Comparison of ENCODE assay signal across 2 cellular contexts in the genomic region with DNA sequence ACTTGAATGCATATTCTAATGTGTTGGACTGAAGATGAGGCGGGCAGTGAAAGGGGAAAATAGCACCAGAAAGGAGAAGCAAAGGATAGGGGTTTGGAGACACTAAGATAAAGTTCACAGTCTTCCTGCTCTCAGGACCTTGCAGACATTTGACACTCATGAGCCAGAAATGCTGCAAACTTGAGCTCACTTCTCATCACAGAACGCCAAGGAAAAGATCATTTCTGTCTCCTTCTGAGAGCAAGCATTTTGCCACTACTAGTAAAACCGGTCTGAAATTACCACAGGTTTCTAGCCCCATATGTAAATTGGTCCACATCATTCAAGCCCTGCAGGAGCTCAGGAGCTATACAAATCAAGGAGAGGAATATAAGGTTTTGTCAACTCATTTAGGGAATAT.
TF ChIP-seq lines count a peak whose summit lies in the region.

No MANE protein-coding gene starts in this region.

TF ChIP-seq in GM23338, 12 proteins besides CTCF, POLR2A, EP300 and RAD21:
- no peak for TF ChIP-seq EZH2phosphoT487 (IDR thresholded peaks at IDR 0.05; ENCODE audit: unreplicated experiment)
- no peak for TF ChIP-seq NANOG (IDR thresholded peaks at IDR 0.05; ENCODE audit: borderline replicate concordance)
- TF ChIP-seq, protein P1, sequence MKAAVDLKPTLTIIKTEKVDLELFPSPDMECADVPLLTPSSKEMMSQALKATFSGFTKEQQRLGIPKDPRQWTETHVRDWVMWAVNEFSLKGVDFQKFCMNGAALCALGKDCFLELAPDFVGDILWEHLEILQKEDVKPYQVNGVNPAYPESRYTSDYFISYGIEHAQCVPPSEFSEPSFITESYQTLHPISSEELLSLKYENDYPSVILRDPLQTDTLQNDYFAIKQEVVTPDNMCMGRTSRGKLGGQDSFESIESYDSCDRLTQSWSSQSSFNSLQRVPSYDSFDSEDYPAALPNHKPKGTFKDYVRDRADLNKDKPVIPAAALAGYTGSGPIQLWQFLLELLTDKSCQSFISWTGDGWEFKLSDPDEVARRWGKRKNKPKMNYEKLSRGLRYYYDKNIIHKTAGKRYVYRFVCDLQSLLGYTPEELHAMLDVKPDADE (IDR thresholded peaks at IDR 0.05) = no peak
- no peak for TF ChIP-seq CREB1 (CRISPR knock-in tag; IDR thresholded peaks at IDR 0.05; ENCODE audit: low read depth)
- no peak for TF ChIP-seq ZNF114 (CRISPR knock-in tag; IDR thresholded peaks at IDR 0.05)
TF ChIP-seq in GM23338: peak in this region for 0.

TF ChIP-seq in H1, 55 proteins besides CTCF, POLR2A, EP300 and RAD21:
- no peak for TF ChIP-seq NANOG (IDR thresholded peaks at IDR 0.05; ENCODE audit: insufficient read depth, low read depth, low read length, poor library complexity, severe bottlenecking)
- TF ChIP-seq, protein P2, sequence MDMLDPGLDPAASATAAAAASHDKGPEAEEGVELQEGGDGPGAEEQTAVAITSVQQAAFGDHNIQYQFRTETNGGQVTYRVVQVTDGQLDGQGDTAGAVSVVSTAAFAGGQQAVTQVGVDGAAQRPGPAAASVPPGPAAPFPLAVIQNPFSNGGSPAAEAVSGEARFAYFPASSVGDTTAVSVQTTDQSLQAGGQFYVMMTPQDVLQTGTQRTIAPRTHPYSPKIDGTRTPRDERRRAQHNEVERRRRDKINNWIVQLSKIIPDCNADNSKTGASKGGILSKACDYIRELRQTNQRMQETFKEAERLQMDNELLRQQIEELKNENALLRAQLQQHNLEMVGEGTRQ (IDR thresholded peaks at IDR 0.05; ENCODE audit: low read length) = no peak
- TF ChIP-seq, protein P3, sequence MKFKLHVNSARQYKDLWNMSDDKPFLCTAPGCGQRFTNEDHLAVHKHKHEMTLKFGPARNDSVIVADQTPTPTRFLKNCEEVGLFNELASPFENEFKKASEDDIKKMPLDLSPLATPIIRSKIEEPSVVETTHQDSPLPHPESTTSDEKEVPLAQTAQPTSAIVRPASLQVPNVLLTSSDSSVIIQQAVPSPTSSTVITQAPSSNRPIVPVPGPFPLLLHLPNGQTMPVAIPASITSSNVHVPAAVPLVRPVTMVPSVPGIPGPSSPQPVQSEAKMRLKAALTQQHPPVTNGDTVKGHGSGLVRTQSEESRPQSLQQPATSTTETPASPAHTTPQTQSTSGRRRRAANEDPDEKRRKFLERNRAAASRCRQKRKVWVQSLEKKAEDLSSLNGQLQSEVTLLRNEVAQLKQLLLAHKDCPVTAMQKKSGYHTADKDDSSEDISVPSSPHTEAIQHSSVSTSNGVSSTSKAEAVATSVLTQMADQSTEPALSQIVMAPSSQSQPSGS (IDR thresholded peaks at IDR 0.05; ENCODE audit: low read length) = no peak
- TF ChIP-seq GABPA (IDR thresholded peaks at IDR 0.05; ENCODE audit: borderline replicate concordance, insufficient read depth, low read length) = no peak
- no peak for TF ChIP-seq CBX5 (IDR thresholded peaks at IDR 0.05; ENCODE audit: low read depth, low read length)
- TF ChIP-seq GTF2F1 (IDR thresholded peaks at IDR 0.05; ENCODE audit: borderline replicate concordance, low read depth, low read length) = no peak
- no peak for TF ChIP-seq RBBP5 (IDR thresholded peaks at IDR 0.05; ENCODE audit: borderline replicate concordance, low read depth, low read length)
